Comparison of ENCODE assay signal across 19 cellular contexts in genomic region chr1:108852141-108852540, GRCh38. TPM values are rescaled to one million over a fixed set of nuclear protein-coding genes. Genes with fewer than 3 reads are reported as not detected.
DNase-seq lines count a peak whose midpoint lies in the region; ATAC-seq and TF ChIP-seq lines count a peak whose summit lies in the region.
"Had no signal": no experiment of that assay in that cellular context is flagged by ENCODE, and none has a peak within 500 bp of the region (broad histone marks: within the 10 kb centered on the region; RNA-seq: fewer than 3 reads in every experiment).

No MANE protein-coding gene starts in this region.

- CTCF ChIA-PET in Calu3 (lab: Charles Lee), result interaction anchor here (0.8 kb wide), 1 partner anchor 1036 kb away, joined by 5 read pairs; no protein-coding TSS in a partner anchor

- H3K36me3 Mint-ChIP-seq in CD14-positive monocyte, result peaks cover 0 to 1% of the 10 kb centered on the region in 2 donors
- no peaks in the 10 kb centered on the region for H3K36me3 Mint-ChIP-seq in Calu3 (ENCODE audit: insufficient read depth, unreplicated experiment)
- H3K36me3 Mint-ChIP-seq: activated naive CD4-positive, alpha-beta T cell treated with anti-CD3 and anti-CD28 coated beads, Interleukin-2, amount 50 U/mL, for 72 hours; stimulated activated effector memory CD8-positive, alpha-beta T cell treated with anti-CD3 and anti-CD28 coated beads, Interleukin-12 subunit alpha, Interleukin-12 subunit beta, amount 100 ng/mL, for 72 hours had no signal

- no peak for DNase-seq in CD14-positive monocyte (ENCODE audit: low spot score)
- DNase-seq in MV-4-11 (lab: John Stamatoyannopoulos, UW), result peak; percentile 27
- DNase-seq in fibroblast of villous mesenchyme (ENCODE audit: low read depth), result peak; percentile 20
- no peak for DNase-seq in sciatic nerve (ENCODE audit: low spot score)
- no peak for DNase-seq in Calu3
- no peak for DNase-seq in NCI-H2081 treated with DMSO at 0.1 percent for 48 hours (lab: John Stamatoyannopoulos, UW)
- no peak for DNase-seq in activated CD4-positive, alpha-beta T cell treated with anti-CD3 and anti-CD28 coated beads, Interleukin-2, amount 50 U/mL, for 1 hour
- DNase-seq: CD4-positive, alpha-beta T cell; colonic mucosa; NCI-H1436; NCI-H524 treated with DMSO at 0.1 percent for 48 hours; PC-9; stimulated activated CD4-positive, alpha-beta T cell treated with anti-CD3 and anti-CD28 coated beads, Interleukin-4, amount 100 ng/mL, for 4 hours; WERI-Rb-1 had no signal

- H3K4me3 Mint-ChIP-seq in CD14-positive monocyte, result peak overlapping the region; percentile 72 to 88
- H3K4me3 Mint-ChIP-seq in Calu3 (ENCODE audit: low read depth, unreplicated experiment), result no peak overlapping the region
- H3K4me3 Mint-ChIP-seq: CD4-positive, alpha-beta T cell; stimulated activated effector memory CD8-positive, alpha-beta T cell treated with anti-CD3 and anti-CD28 coated beads, Interleukin-12 subunit alpha, Interleukin-12 subunit beta, amount 100 ng/mL, for 72 hours had no signal

- no peaks in the 10 kb centered on the region for H3K27me3 Mint-ChIP-seq in CD14-positive monocyte (ENCODE audit: low read depth in 3 of 3)
- H3K27me3 Mint-ChIP-seq in Calu3 (ENCODE audit: unreplicated experiment), result peaks cover 6% of the 10 kb centered on the region

- TF ChIP-seq CTCF in CD14-positive monocyte (IDR thresholded peaks at IDR 0.05) (no peak), fibroblast of villous mesenchyme (IDR thresholded peaks at IDR 0.05; ENCODE audit: insufficient read depth, low read depth, low read length) (no peak), Calu3 (IDR thresholded peaks at IDR 0.05; ENCODE audit: unreplicated experiment) (no peak)

- ATAC-seq in sciatic nerve, result peak; percentile 85
- no peak for ATAC-seq in HG03280 (IDR thresholded peaks at IDR 0.05; ENCODE audit: unreplicated experiment)
- ATAC-seq: activated naive CD4-positive, alpha-beta T cell treated with anti-CD3 and anti-CD28 coated beads, Interleukin-2, amount 50 U/mL, for 72 hours; stimulated activated effector memory CD8-positive, alpha-beta T cell treated with anti-CD3 and anti-CD28 coated beads, Interleukin-12 subunit alpha, Interleukin-12 subunit beta, amount 100 ng/mL, for 72 hours had no signal

- peaks cover 42% of the 10 kb centered on the region for H3K4me1 Mint-ChIP-seq in CD14-positive monocyte
- no peaks in the 10 kb centered on the region for H3K4me1 Mint-ChIP-seq in Calu3 (ENCODE audit: low read depth, unreplicated experiment)

- no peak overlapping the region for H3K4me3 ChIP-seq in fibroblast of villous mesenchyme (ENCODE audit: low read depth, low read length)
- H3K4me3 ChIP-seq: colonic mucosa, PC-9 had no signal

- H3K9me3 Mint-ChIP-seq in CD14-positive monocyte (no peaks in the 10 kb centered on the region), Calu3 (ENCODE audit: low read depth, unreplicated experiment) (no peaks in the 10 kb centered on the region)
- H3K9me3 Mint-ChIP-seq: activated naive CD4-positive, alpha-beta T cell treated with anti-CD3 and anti-CD28 coated beads, Interleukin-2, amount 50 U/mL, for 72 hours; CD4-positive, alpha-beta T cell; stimulated activated effector memory CD8-positive, alpha-beta T cell treated with anti-CD3 and anti-CD28 coated beads, Interleukin-12 subunit alpha, Interleukin-12 subunit beta, amount 100 ng/mL, for 72 hours had no signal

- BruUV-seq in Calu3 (replicated peaks; lab: Mats Ljungman, UMichigan), result no TSS peak

- intact Hi-C loops in CD14-positive monocyte (cut with micrococcal nuclease) (no loop called here), sciatic nerve (cut with DNase I) (no loop called here), Calu3 (cut with micrococcal nuclease; ENCODE audit: unreplicated experiment) (no loop called here)

- peak overlapping the region in 1 of 7 donors; percentile 28 for H3K27ac Mint-ChIP-seq in CD14-positive monocyte
- no peak overlapping the region for H3K27ac Mint-ChIP-seq in Calu3 (ENCODE audit: unreplicated experiment)
- H3K27ac Mint-ChIP-seq: CD4-positive, alpha-beta T cell; stimulated activated effector memory CD8-positive, alpha-beta T cell treated with anti-CD3 and anti-CD28 coated beads, Interleukin-12 subunit alpha, Interleukin-12 subunit beta, amount 100 ng/mL, for 72 hours had no signal

RNA-seq across cellular contexts. Expression of gene AKNAD1, which starts 4.8 kb away (rescaled TPM):
- polyA plus RNA-seq in CD14-positive monocyte, result not detected
- total RNA-seq in fibroblast of villous mesenchyme, result 0.86 and 1.6 TPM in 2 replicates
- total RNA-seq in sciatic nerve, result 1.3 TPM
- not detected in 2 replicates for total RNA-seq in Calu3 (2022)
- total RNA-seq: activated naive CD4-positive, alpha-beta T cell treated with anti-CD3 and anti-CD28 coated beads, Interleukin-2, amount 50 U/mL, for 72 hours; CD4-positive, alpha-beta T cell; colonic mucosa; mononuclear cell; PC-9; renal cortical epithelial cell had no signal

RNA-seq across cellular contexts. Expression of gene GPSM2, which starts 24.6 kb away (rescaled TPM):
- 1 to 10 TPM; 2.4 to 4.7 TPM for polyA plus RNA-seq in CD14-positive monocyte
- total RNA-seq in fibroblast of villous mesenchyme, result 24.2 and 35.0 TPM in 2 replicates
- 22.1 TPM for total RNA-seq in sciatic nerve
- total RNA-seq in Calu3 (2022), result 20.8 and 24.2 TPM in 2 replicates

Comparison
In these comparisons a context has a peak if more than half of its experiments do, and no peak if none do; other contexts are left out.
1. DNase-seq: peak in MV-4-11 (single experiment) and fibroblast of villous mesenchyme (single experiment); none in CD14-positive monocyte (single experiment), sciatic nerve (single experiment), Calu3 (single experiment), NCI-H2081 treated with DMSO at 0.1 percent for 48 hours (single experiment) and activated CD4-positive, alpha-beta T cell treated with anti-CD3 and anti-CD28 coated beads, Interleukin-2, amount 50 U/mL, for 1 hour (single experiment).